1 cellular context compared by ENCODE assay signal in genomic region chr13:50576156-50576555, GRCh38.
TF ChIP-seq lines count a peak whose summit lies in the region.

No MANE protein-coding gene starts in this region.

TF ChIP-seq in SK-N-SH, 30 proteins besides CTCF, POLR2A, EP300 and RAD21 (continued from another document):
- TF ChIP-seq ZBTB33 (IDR thresholded peaks at IDR 0.05; ENCODE audit: borderline replicate concordance, low read depth): no peak
- no peak for TF ChIP-seq FOSL2 (IDR thresholded peaks at IDR 0.05; ENCODE audit: borderline replicate concordance, low read depth)
- TF ChIP-seq MEF2A (IDR thresholded peaks at IDR 0.05; ENCODE audit: borderline replicate concordance, low read depth): no peak
- no peak for TF ChIP-seq SMC3 (IDR thresholded peaks at IDR 0.05; ENCODE audit: low read depth, low read length)
- TF ChIP-seq TAF1 (IDR thresholded peaks at IDR 0.05; ENCODE audit: borderline replicate concordance, low read depth, low read length): no peak
- TF ChIP-seq, protein P1, sequence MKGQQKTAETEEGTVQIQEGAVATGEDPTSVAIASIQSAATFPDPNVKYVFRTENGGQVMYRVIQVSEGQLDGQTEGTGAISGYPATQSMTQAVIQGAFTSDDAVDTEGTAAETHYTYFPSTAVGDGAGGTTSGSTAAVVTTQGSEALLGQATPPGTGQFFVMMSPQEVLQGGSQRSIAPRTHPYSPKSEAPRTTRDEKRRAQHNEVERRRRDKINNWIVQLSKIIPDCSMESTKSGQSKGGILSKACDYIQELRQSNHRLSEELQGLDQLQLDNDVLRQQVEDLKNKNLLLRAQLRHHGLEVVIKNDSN (IDR thresholded peaks at IDR 0.05; ENCODE audit: borderline replicate concordance, low read depth): no peak
- TF ChIP-seq NFIC (IDR thresholded peaks at IDR 0.05; ENCODE audit: borderline replicate concordance): no peak
- TF ChIP-seq PBX3 (IDR thresholded peaks at IDR 0.05): no peak
- no peak for TF ChIP-seq GABPA (IDR thresholded peaks at IDR 0.05; ENCODE audit: low read depth)
